ENCODE assay signal across 8 cellular contexts in genomic region chrX:24148118-24148517, GRCh38. TPM values are rescaled to one million over a fixed set of nuclear protein-coding genes. Genes with fewer than 3 reads are reported as not detected.
DNase-seq lines count a peak whose midpoint lies in the region; ATAC-seq and TF ChIP-seq lines count a peak whose summit lies in the region.

No MANE protein-coding gene starts in this region.

- H3K36me3 Mint-ChIP-seq in activated CD4-positive, alpha-beta T cell treated with anti-CD3 and anti-CD28 coated beads for 36 hours (ENCODE audit: low read depth) = peaks cover 23% of the 10 kb centered on the region

- H3K9me2 ChIP-seq in hepatocyte (replicated peaks; ENCODE audit: insufficient read depth) = no peaks in the 10 kb centered on the region

- no peaks in the 10 kb centered on the region for H3K27me3 ChIP-seq in WERI-Rb-1 (ENCODE audit: insufficient read depth, low read depth, severe bottlenecking)
- no peaks in the 10 kb centered on the region for H3K27me3 ChIP-seq in hepatocyte
- H3K27me3 ChIP-seq in stomach smooth muscle (ENCODE audit: control insufficient read depth in 1 of 2, insufficient read depth in 2 of 2, low read length in 2 of 2) = no peaks in the 10 kb centered on the region

- peak overlapping the region; percentile 78 to 88 for H3K9ac ChIP-seq in stomach smooth muscle (ENCODE audit: low read length in 2 of 2)

- no peaks in the 10 kb centered on the region for H3K27me3 Mint-ChIP-seq in activated CD4-positive, alpha-beta T cell treated with anti-CD3 and anti-CD28 coated beads for 36 hours

- CTCF ChIA-PET in activated CD4-positive, alpha-beta T cell treated with anti-CD3 and anti-CD28 coated beads for 36 hours (lab: Charles Lee) = no interaction called here

- no peak for ATAC-seq in activated CD4-positive, alpha-beta T cell treated with anti-CD3 and anti-CD28 coated beads for 36 hours
- no peak for ATAC-seq in mucosa of descending colon
- no peak for ATAC-seq in HG02981 (IDR thresholded peaks at IDR 0.05; ENCODE audit: unreplicated experiment)

- H3K4me3 ChIP-seq in WERI-Rb-1 (ENCODE audit: low read depth, low read length) (peak overlapping the region; percentile 75), hepatocyte (no peak overlapping the region), stomach smooth muscle (ENCODE audit: low read length in 2 of 2) (peak overlapping the region; percentile 46 to 89), mucosa of descending colon (no peak overlapping the region)

- DNase-seq in activated CD4-positive, alpha-beta T cell treated with anti-CD3 and anti-CD28 coated beads for 36 hours = no peak
- no peak for DNase-seq in activated CD4-positive, alpha-beta T cell treated with anti-CD3 and anti-CD28 coated beads, Interleukin-2, amount 50 U/mL, for 1 hour
- DNase-seq in WERI-Rb-1 (no peak), hepatocyte (ENCODE audit: low spot score) (no peak), mucosa of descending colon (no peak)
- no peak for DNase-seq in activated CD4-positive, CD25-positive, alpha-beta regulatory T cell treated with anti-CD3 and anti-CD28 coated beads, Interleukin-2, amount 50 U/mL, for 72 hours

- H3K4me3 Mint-ChIP-seq in activated CD4-positive, alpha-beta T cell treated with anti-CD3 and anti-CD28 coated beads for 36 hours = peak overlapping the region; percentile 72

- H3K79me2 ChIP-seq in hepatocyte = peaks cover 27% of the 10 kb centered on the region

- peak overlapping the region; percentile 92 for H3K27ac Mint-ChIP-seq in activated CD4-positive, alpha-beta T cell treated with anti-CD3 and anti-CD28 coated beads for 36 hours

- peaks cover 46% of the 10 kb centered on the region for H3K4me1 Mint-ChIP-seq in activated CD4-positive, alpha-beta T cell treated with anti-CD3 and anti-CD28 coated beads for 36 hours

- H3K36me3 ChIP-seq in WERI-Rb-1 (peaks cover 17% of the 10 kb centered on the region), hepatocyte (replicated peaks; ENCODE audit: insufficient read depth, low read depth) (no peaks in the 10 kb centered on the region), stomach smooth muscle (ENCODE audit: control insufficient read depth in 2 of 2, insufficient read depth in 2 of 2, low read length in 2 of 2) (no peaks in the 10 kb centered on the region), mucosa of descending colon (ENCODE audit: low read depth) (no peaks in the 10 kb centered on the region)

- H3K9me3 Mint-ChIP-seq in activated CD4-positive, alpha-beta T cell treated with anti-CD3 and anti-CD28 coated beads for 36 hours (ENCODE audit: low read depth) = no peaks in the 10 kb centered on the region

- TF ChIP-seq CTCF in WERI-Rb-1 (IDR thresholded peaks at IDR 0.05; ENCODE audit: low read depth, low read length) = no peak
- no peak for TF ChIP-seq CTCF in hepatocyte (IDR thresholded peaks at IDR 0.05; ENCODE audit: poor library complexity)
- TF ChIP-seq CTCF in mucosa of descending colon (IDR thresholded peaks at IDR 0.05) = no peak

- H3K4me2 ChIP-seq in hepatocyte = peak overlapping the region; percentile 85

- intact Hi-C loops in activated CD4-positive, alpha-beta T cell treated with anti-CD3 and anti-CD28 coated beads for 36 hours (cut with DNase I, micrococcal nuclease) = no loop called here
- intact Hi-C loops in mucosa of descending colon (cut with DNase I, micrococcal nuclease) = no loop called here

- peaks cover 59% of the 10 kb centered on the region for H3K4me1 ChIP-seq in hepatocyte (ENCODE audit: insufficient read depth)
- H3K4me1 ChIP-seq in stomach smooth muscle (ENCODE audit: control insufficient read depth, insufficient read depth, low read length) = peaks cover 18% of the 10 kb centered on the region
- H3K4me1 ChIP-seq in mucosa of descending colon (ENCODE audit: low read depth) = peaks cover 5% of the 10 kb centered on the region

- POLR2A ChIA-PET in activated CD4-positive, alpha-beta T cell treated with anti-CD3 and anti-CD28 coated beads for 36 hours (lab: Charles Lee) = interaction anchor here (0.6 kb wide), 1 partner anchor 191 kb away, joined by 6 read pairs; no protein-coding TSS in a partner anchor

- peak overlapping the region; percentile 70 for H2AFZ ChIP-seq in hepatocyte

- peak overlapping the region; percentile 99; the same call in 1 of the 2 replicates for H3K27ac ChIP-seq in WERI-Rb-1
- peak overlapping the region; percentile 100 for H3K27ac ChIP-seq in hepatocyte
- H3K27ac ChIP-seq in stomach smooth muscle (ENCODE audit: low read length) = peak overlapping the region; percentile 91

- H4K20me1 ChIP-seq in hepatocyte (ENCODE audit: insufficient read depth, poor library complexity, severe bottlenecking) = peaks cover 27% of the 10 kb centered on the region

- no peaks in the 10 kb centered on the region for H3K9me3 ChIP-seq in WERI-Rb-1 (ENCODE audit: severe bottlenecking)
- no peaks in the 10 kb centered on the region for H3K9me3 ChIP-seq in hepatocyte (ENCODE audit: low read depth)
- no peaks in the 10 kb centered on the region for H3K9me3 ChIP-seq in stomach smooth muscle (ENCODE audit: control insufficient read depth in 2 of 2, low read length in 2 of 2)
- H3K9me3 ChIP-seq in mucosa of descending colon = no peaks in the 10 kb centered on the region

- WGBS in hepatocyte (ENCODE audit: low lambda C conversion rate, missing lambda C conversion rate) = 31% methylated on average over 3 of the region's 3 CpGs

RNA-seq across cellular contexts. Expression of gene ZFX, which starts 1.4 kb away (rescaled TPM):
- total RNA-seq in activated CD4-positive, alpha-beta T cell treated with anti-CD3 and anti-CD28 coated beads for 36 hours = 10 to 100 TPM; 34.0 to 37.9 TPM
- total RNA-seq in hepatocyte (71.7 and 74.0 TPM in 2 replicates), mucosa of descending colon (10 to 100 TPM; 32.7 to 65.1 (median 41.7) TPM)
- polyA plus RNA-seq in hepatocyte = 28.4 and 31.5 TPM in 2 replicates

Comparison
In these comparisons a context has a peak if more than half of its experiments do, and no peak if none do; other contexts are left out.
1. H3K4me3 ChIP-seq: peak in WERI-Rb-1 (single experiment) and stomach smooth muscle (2 of 2); none in hepatocyte (single experiment) and mucosa of descending colon (single experiment).
2. Peak in every context shown above with its lines, with median percentiles within 50 percentile points of each other: H3K27ac ChIP-seq.